Comparison of ENCODE assay signal across 1 cellular context in genomic region chr5:178193251-178193809, GRCh38.
TF ChIP-seq lines count a peak whose summit lies in the region.

No MANE protein-coding gene starts in this region.

TF ChIP-seq in K562, 482 proteins besides CTCF, POLR2A, EP300 and RAD21:
- TF ChIP-seq STAT6 (CRISPR knock-in tag; IDR thresholded peaks at IDR 0.05) (no peak), RBM39 (optimal IDR thresholded peaks at IDR 0.05; ENCODE audit: low read depth, low read length) (no peak), HMG20B (CRISPR knock-in tag; IDR thresholded peaks at IDR 0.05) (no peak)
